ENCODE assay signal across 17 cellular contexts in genomic region chr9:129022037-129022436, GRCh38. TPM values are rescaled to one million over a fixed set of nuclear protein-coding genes. Genes with fewer than 3 reads are reported as not detected.
DNase-seq lines count a peak whose midpoint lies in the region; ATAC-seq and TF ChIP-seq lines count a peak whose summit lies in the region.
"Had no signal": no experiment of that assay in that cellular context is flagged by ENCODE, and none has a peak within 500 bp of the region (broad histone marks: within the 10 kb centered on the region; RNA-seq: fewer than 3 reads in every experiment).

No MANE protein-coding gene starts in this region.

- H3K4me1 ChIP-seq in mammary epithelial cell (ENCODE audit: insufficient read depth, low read length) (peaks cover 15% of the 10 kb centered on the region), lower lobe of right lung (peaks cover 17% of the 10 kb centered on the region)

- H3K4me2 ChIP-seq in mammary epithelial cell (ENCODE audit: insufficient read depth, low read depth, low read length): no peak overlapping the region

- TF ChIP-seq CTCF in MCF 10A (IDR thresholded peaks at IDR 0.05; ENCODE audit: unreplicated experiment) (no peak), mammary epithelial cell (conservative IDR thresholded peaks at IDR 0.05 in 1 of 2, IDR thresholded peaks at IDR 0.05 in 1 of 2; ENCODE audit: extremely low read depth in 1 of 2, insufficient read depth in 1 of 2, low read depth in 1 of 2, low read length in 2 of 2) (no peak), nephron (IDR thresholded peaks at IDR 0.05; ENCODE audit: unreplicated experiment in 3 of 3) (no peak), lower lobe of right lung (IDR thresholded peaks at IDR 0.05) (no peak)

- H3K9ac ChIP-seq in mammary epithelial cell (ENCODE audit: insufficient read depth, low read length): no peak overlapping the region

- CTCF ChIA-PET in MCF 10A (lab: Yijun Ruan, JAX) (interaction anchor here (0.6 to 1.7 kb wide), 3 partner anchors 12 to 158 kb away, joined by 3 to 11 read pairs (median 4); no protein-coding TSS in a partner anchor), mammary epithelial cell (lab: Charles Lee; ENCODE audit: low non-redundant PET) (no interaction called here)

- H3K9me3 ChIP-seq in mammary epithelial cell (replicated peaks; ENCODE audit: insufficient read depth, low read length): no peaks in the 10 kb centered on the region
- no peaks in the 10 kb centered on the region for H3K9me3 ChIP-seq in lower lobe of right lung
- H3K9me3 ChIP-seq: ovary had no signal

- H3K79me2 ChIP-seq in mammary epithelial cell (ENCODE audit: insufficient read depth, low read length): peaks cover 35% of the 10 kb centered on the region

- dilution Hi-C loops in mammary epithelial cell (cut with HindIII; ENCODE audit: low sequenced_read_pairs): no loop called here

- no peak overlapping the region for H3K4me3 ChIP-seq in mammary epithelial cell (replicated peaks in 1 of 3; ENCODE audit: insufficient read depth in 1 of 3, low read depth in 2 of 3, low read length in 3 of 3)
- no peak overlapping the region for H3K4me3 ChIP-seq in lower lobe of right lung
- H3K4me3 ChIP-seq: coronary artery, ovary, skin epidermis had no signal

- H3K9me3 Mint-ChIP-seq in MCF 10A (ENCODE audit: unreplicated experiment) (no peaks in the 10 kb centered on the region), nephron (no peaks in the 10 kb centered on the region)
- no peaks in the 10 kb centered on the region for H3K9me3 Mint-ChIP-seq in activated T-helper 17 cell treated with anti-CD3 and anti-CD28 coated beads, Interleukin-2, amount 50 U/mL, for 72 hours

- peak overlapping the region; percentile 86 for H3K27ac Mint-ChIP-seq in MCF 10A (ENCODE audit: low read depth, unreplicated experiment)
- peak overlapping the region; percentile 64 for H3K27ac Mint-ChIP-seq in activated T-helper 17 cell treated with anti-CD3 and anti-CD28 coated beads, Interleukin-2, amount 50 U/mL, for 72 hours
- H3K27ac Mint-ChIP-seq in nephron: peak overlapping the region; percentile 27 to 77 (median 73)

- H3K4me3 Mint-ChIP-seq in MCF 10A (ENCODE audit: unreplicated experiment) (no peak overlapping the region), nephron (peak overlapping the region in 1 of 3 experiments; percentile 32)
- no peak overlapping the region for H3K4me3 Mint-ChIP-seq in activated T-helper 17 cell treated with anti-CD3 and anti-CD28 coated beads, Interleukin-2, amount 50 U/mL, for 72 hours

- H3K36me3 Mint-ChIP-seq in MCF 10A (ENCODE audit: insufficient read depth, unreplicated experiment): peaks cover 47% of the 10 kb centered on the region
- peaks cover 36% of the 10 kb centered on the region for H3K36me3 Mint-ChIP-seq in activated T-helper 17 cell treated with anti-CD3 and anti-CD28 coated beads, Interleukin-2, amount 50 U/mL, for 72 hours (ENCODE audit: low read depth)
- peaks cover 11% of the 10 kb centered on the region for H3K36me3 Mint-ChIP-seq in nephron (ENCODE audit: low read depth)

- no peak for DNase-seq in MCF 10A (ENCODE audit: unreplicated experiment)
- no peak for DNase-seq in mammary epithelial cell
- DNase-seq in NOMO-1 treated with DMSO at 0.1 percent for 48 hours (lab: John Stamatoyannopoulos, UW; ENCODE audit: unreplicated experiment): no peak
- no peak for DNase-seq in AG20443 (ENCODE audit: low spot score)
- no peak for DNase-seq in lower lobe of right lung
- DNase-seq: activated CD4-positive, CD25-positive, alpha-beta regulatory T cell treated with anti-CD3 and anti-CD28 coated beads, Interleukin-2, amount 50 U/mL, for 72 hours; activated T-cell treated with anti-CD3 and anti-CD28 coated beads, Interleukin-2, amount 50 U/mL, for 1 hour; anterior cingulate cortex; head of caudate nucleus; NCI-H1105 treated with DMSO at 0.1 percent for 48 hours; ovary; stimulated activated naive CD4-positive, alpha-beta T cell treated with Interleukin-2 at 50 U/mL for 16 hours had no signal

- H3K4me1 Mint-ChIP-seq in MCF 10A (ENCODE audit: insufficient read depth, unreplicated experiment): peaks cover 20% of the 10 kb centered on the region
- H3K4me1 Mint-ChIP-seq in activated T-helper 17 cell treated with anti-CD3 and anti-CD28 coated beads, Interleukin-2, amount 50 U/mL, for 72 hours: peaks cover 14% of the 10 kb centered on the region
- peaks cover 43% of the 10 kb centered on the region for H3K4me1 Mint-ChIP-seq in nephron

- H3K27me3 Mint-ChIP-seq in MCF 10A (ENCODE audit: insufficient read depth, unreplicated experiment): no peaks in the 10 kb centered on the region
- no peaks in the 10 kb centered on the region for H3K27me3 Mint-ChIP-seq in activated T-helper 17 cell treated with anti-CD3 and anti-CD28 coated beads, Interleukin-2, amount 50 U/mL, for 72 hours
- peaks cover 4% of the 10 kb centered on the region for H3K27me3 Mint-ChIP-seq in nephron (ENCODE audit: low read depth)

- ATAC-seq in activated T-helper 17 cell treated with anti-CD3 and anti-CD28 coated beads, Interleukin-2, amount 50 U/mL, for 72 hours (replicated peaks): no peak
- ATAC-seq in HG03135 (IDR thresholded peaks at IDR 0.05; ENCODE audit: unreplicated experiment) (no peak), lower lobe of right lung (no peak)

- H3K36me3 ChIP-seq in mammary epithelial cell (ENCODE audit: insufficient read depth, low read length) (peaks cover 4% of the 10 kb centered on the region), lower lobe of right lung (peaks cover 25% of the 10 kb centered on the region)
- H3K36me3 ChIP-seq: ovary had no signal

- intact Hi-C loops in MCF 10A (cut with micrococcal nuclease) (no loop called here), mammary epithelial cell (cut with micrococcal nuclease) (no loop called here), lower lobe of right lung (cut with DNase I) (no loop called here)

- WGBS in mammary epithelial cell (ENCODE audit: low coverage, missing lambda C conversion rate): 60% methylated on average over 8 of the region's 9 CpGs

- no peaks in the 10 kb centered on the region for H4K20me1 ChIP-seq in mammary epithelial cell (ENCODE audit: insufficient read depth, low read length)

- H2AFZ ChIP-seq in mammary epithelial cell (ENCODE audit: low read depth, low read length): no peak overlapping the region

- no peak overlapping the region for H3K27ac ChIP-seq in mammary epithelial cell (ENCODE audit: insufficient read depth, low read depth, low read length)
- H3K27ac ChIP-seq in lower lobe of right lung: no peak overlapping the region

- no peaks in the 10 kb centered on the region for H3K27me3 ChIP-seq in mammary epithelial cell (ENCODE audit: insufficient read depth, low read length)
- no peaks in the 10 kb centered on the region for H3K27me3 ChIP-seq in lower lobe of right lung (ENCODE audit: low read depth)
- H3K27me3 ChIP-seq: ovary had no signal

- no TSS peak for BruUV-seq in MCF 10A (replicated peaks; lab: Mats Ljungman, UMichigan)
- BruUV-seq in mammary epithelial cell (replicated peaks; lab: Mats Ljungman, UMichigan): no TSS peak

- in situ Hi-C loops in mammary epithelial cell (cut with MboI; ENCODE audit: low sequenced_read_pairs in 2 of 2): no loop called here

- POLR2A ChIA-PET in MCF 10A (lab: Yijun Ruan, JAX): no interaction called here

RNA-seq across cellular contexts. Expression of gene SH3GLB2, which starts 6.1 kb away (rescaled TPM):
- total RNA-seq in MCF 10A (2022): 51.7 and 58.3 TPM in 2 replicates
- 10 to 100 TPM; 48.0 to 54.5 TPM for total RNA-seq in mammary epithelial cell
- polyA plus RNA-seq in mammary epithelial cell: 43.3 TPM
- 31.9 TPM for polyA minus RNA-seq in mammary epithelial cell
- total RNA-seq in activated T-helper 17 cell treated with anti-CD3 and anti-CD28 coated beads, Interleukin-2, amount 50 U/mL, for 72 hours: 10 to 100 TPM; 57.7 to 76.0 TPM
- total RNA-seq in lower lobe of right lung: 94.7 TPM

RNA-seq across cellular contexts. Expression of gene MIGA2, which starts 14.4 kb away (rescaled TPM):
- total RNA-seq in MCF 10A (2022) (28.6 and 28.7 TPM in 2 replicates), mammary epithelial cell (10 to 100 TPM; 16.3 to 24.7 TPM), lower lobe of right lung (21.2 TPM)
- polyA plus RNA-seq in mammary epithelial cell: 14.3 TPM
- 3.3 TPM for polyA minus RNA-seq in mammary epithelial cell
- total RNA-seq in activated T-helper 17 cell treated with anti-CD3 and anti-CD28 coated beads, Interleukin-2, amount 50 U/mL, for 72 hours: 10 to 100 TPM; 23.8 to 35.0 TPM

RNA-seq across cellular contexts. Expression of gene DOLPP1, which starts 58.9 kb away (rescaled TPM):
- total RNA-seq in MCF 10A (2022) (16.3 and 18.5 TPM in 2 replicates), mammary epithelial cell (10 to 100 TPM; 11.3 to 20.1 TPM), lower lobe of right lung (9.5 TPM)
- polyA plus RNA-seq in mammary epithelial cell: 16.8 TPM
- 17.3 TPM for polyA minus RNA-seq in mammary epithelial cell
- total RNA-seq in activated T-helper 17 cell treated with anti-CD3 and anti-CD28 coated beads, Interleukin-2, amount 50 U/mL, for 72 hours: 10 to 100 TPM; 12.3 to 20.8 TPM
